20 cellular contexts compared by ENCODE assay signal in the genomic region with DNA sequence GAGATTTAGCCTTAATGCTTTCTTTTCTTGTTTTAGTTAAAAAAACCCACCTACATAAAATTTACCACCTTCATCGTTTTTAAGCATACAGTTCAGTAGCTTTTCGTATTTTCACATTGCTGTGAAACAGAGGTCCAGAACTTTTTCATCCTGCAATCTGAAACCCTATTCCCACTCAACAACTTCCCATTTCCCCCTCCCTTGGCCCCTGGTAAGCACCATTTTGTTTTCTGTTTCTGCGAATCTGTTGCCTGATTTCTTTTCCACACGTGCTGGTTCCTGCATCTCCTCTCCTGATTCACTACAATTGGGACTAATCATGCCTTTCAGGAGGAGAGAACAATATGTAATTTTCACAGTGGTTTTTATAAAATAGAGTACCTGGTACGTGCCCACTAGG.
A peak's percentile ranks its signal among the peaks of the same experiment; 100 is the strongest.
DNase-seq lines count a peak whose midpoint lies in the region; ATAC-seq, FAIRE-seq and TF ChIP-seq lines count a peak whose summit lies in the region.
"Had no signal": no experiment of that assay in that cellular context is flagged by ENCODE, and none has a peak within 500 bp of the region (broad histone marks: within the 10 kb centered on the region; RNA-seq: fewer than 3 reads in every experiment).

No MANE protein-coding gene starts in this region.

- no peak overlapping the region for H3K4me3 Mint-ChIP-seq in osteocyte (ENCODE audit: unreplicated experiment)
- H3K4me3 Mint-ChIP-seq: CD14-positive monocyte had no signal

- H3K27me3 Mint-ChIP-seq in osteocyte (ENCODE audit: unreplicated experiment): no peaks in the 10 kb centered on the region

- H3K9me3 Mint-ChIP-seq in osteocyte (ENCODE audit: unreplicated experiment): no peaks in the 10 kb centered on the region

- H3K27me3 ChIP-seq in iPS-18a (ENCODE audit: control insufficient read depth, insufficient read depth, low read length) (no peaks in the 10 kb centered on the region), testis (no peaks in the 10 kb centered on the region)
- H3K27me3 ChIP-seq: body of pancreas, stomach had no signal

- no peak overlapping the region for H3K9ac ChIP-seq in iPS-18a (ENCODE audit: low read length)
- H3K9ac ChIP-seq: KMS-11 had no signal

- peaks cover 79% of the 10 kb centered on the region for H3K4me1 Mint-ChIP-seq in osteocyte (ENCODE audit: unreplicated experiment)
- H3K4me1 Mint-ChIP-seq: CD14-positive monocyte had no signal

- DNase-seq in NCI-H146 (lab: John Stamatoyannopoulos, UW) (peak; percentile 46), NCI-H748 (lab: John Stamatoyannopoulos, UW; ENCODE audit: unreplicated experiment) (peak; percentile 80), osteocyte (ENCODE audit: extremely low spot score, unreplicated experiment) (no peak), testis (no peak), GM12891 (ENCODE audit: insufficient read length, low spot score) (no peak), dermis blood vessel endothelial cell (no peak)
- DNase-seq: activated gamma-delta T cell treated with Interleukin-2 at 50 U/mL for 16 hours; activated T-cell treated with anti-CD3 and anti-CD28 coated beads, Interleukin-2, amount 50 U/mL, for 1 hour; body of pancreas; erythroblast; left ventricle myocardium superior; NCI-H187; SIG-M5; stomach had no signal

- TF ChIP-seq CTCF in osteocyte (IDR thresholded peaks at IDR 0.05) (no peak), testis (IDR thresholded peaks at IDR 0.05) (no peak)

- intact Hi-C loops in testis (cut with DNase I; ENCODE audit: low total_unique reads): no loop called here

- H3K36me3 Mint-ChIP-seq in osteocyte (ENCODE audit: unreplicated experiment): peaks cover 4% of the 10 kb centered on the region
- H3K36me3 Mint-ChIP-seq: CD14-positive monocyte had no signal

- FAIRE-seq in GM12891 (lab: Jason Lieb, UNC): no peak
- FAIRE-seq: GM12878 had no signal

- no peak for ATAC-seq in HG03159 (IDR thresholded peaks at IDR 0.05; ENCODE audit: unreplicated experiment)
- ATAC-seq: body of pancreas, GM12878, left ventricle myocardium superior, Panc1 had no signal

- H3K27ac ChIP-seq in iPS-18a (ENCODE audit: low read length) (peak overlapping the region; percentile 22), testis (no peak overlapping the region)
- H3K27ac ChIP-seq: body of pancreas, KMS-11, stomach had no signal

- H3K36me3 ChIP-seq in iPS-18a (ENCODE audit: control insufficient read depth, low read depth, low read length) (no peaks in the 10 kb centered on the region), testis (ENCODE audit: low read depth, missing control alignments) (no peaks in the 10 kb centered on the region)
- H3K36me3 ChIP-seq: stomach had no signal

- peak overlapping the region; percentile 86 for H3K27ac Mint-ChIP-seq in osteocyte (ENCODE audit: unreplicated experiment)
- H3K27ac Mint-ChIP-seq: CD14-positive monocyte had no signal

- no peak overlapping the region for H3K4me3 ChIP-seq in iPS-18a (ENCODE audit: low read length)
- H3K4me3 ChIP-seq in testis: no peak overlapping the region
- H3K4me3 ChIP-seq: body of pancreas, GM12878, stomach had no signal

- 70 to 88% methylated on average over 5 of the region's 5 CpGs for WGBS in testis, 2 donors

- peaks cover 47% of the 10 kb centered on the region for H3K4me1 ChIP-seq in iPS-18a (ENCODE audit: control insufficient read depth, low read depth, low read length)
- H3K4me1 ChIP-seq in testis: no peaks in the 10 kb centered on the region

- no peak for TF ChIP-seq POLR2A in testis (IDR thresholded peaks at IDR 0.05)
- no peak for TF ChIP-seq POLR2A in GM12891 (IDR thresholded peaks at IDR 0.05; ENCODE audit: low read depth, low read length)

- no peaks in the 10 kb centered on the region for H3K9me3 ChIP-seq in iPS-18a (ENCODE audit: control insufficient read depth, low read depth, low read length)
- no peaks in the 10 kb centered on the region for H3K9me3 ChIP-seq in testis
- H3K9me3 ChIP-seq: body of pancreas, stomach had no signal

TF ChIP-seq in GM12891, 5 proteins besides CTCF, POLR2A, EP300 and RAD21:
- no peak for TF ChIP-seq TAF1 (IDR thresholded peaks at IDR 0.05; ENCODE audit: low read depth, low read length)
- no peak for TF ChIP-seq POU2F2 (IDR thresholded peaks at IDR 0.05; ENCODE audit: low read depth, low read length)
- TF ChIP-seq SPI1 (IDR thresholded peaks at IDR 0.05; ENCODE audit: low read depth, low read length): no peak
- no peak for TF ChIP-seq PAX5 (IDR thresholded peaks at IDR 0.05; ENCODE audit: insufficient read depth, low read length, severe bottlenecking)
- no peak for TF ChIP-seq POLR2AphosphoS5 (IDR thresholded peaks at IDR 0.05; ENCODE audit: low read depth, low read length)

Comparison
In these comparisons a context has a peak if more than half of its experiments do, and no peak if none do; other contexts are left out.
1. DNase-seq: peak in NCI-H146 (single experiment) and NCI-H748 (single experiment); none in osteocyte (single experiment), testis (single experiment), GM12891 (single experiment) and dermis blood vessel endothelial cell (single experiment).